13 cellular contexts compared by ENCODE assay signal in the genomic region with DNA sequence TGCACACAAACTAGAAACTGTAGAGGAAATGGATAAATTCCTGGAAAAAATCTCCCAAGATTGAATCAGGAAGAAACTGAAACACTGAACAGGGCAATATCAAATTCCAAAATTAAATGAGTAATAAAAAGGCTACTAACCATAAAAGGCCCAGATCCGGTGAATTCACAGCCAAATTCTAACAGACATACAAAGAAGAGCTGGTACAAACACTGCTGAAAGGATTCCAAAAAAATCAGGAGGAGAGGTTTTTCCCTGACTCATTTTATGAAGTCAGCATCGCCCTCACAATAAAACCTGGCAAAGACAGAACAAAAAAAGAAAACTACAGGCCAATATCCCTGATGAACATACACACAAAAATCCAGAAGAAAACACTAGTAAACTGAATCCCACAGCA.
DNase-seq lines count a peak whose midpoint lies in the region; TF ChIP-seq lines count a peak whose summit lies in the region.
"Had no signal": no experiment of that assay in that cellular context is flagged by ENCODE, and none has a peak within 500 bp of the region (broad histone marks: within the 10 kb centered on the region; RNA-seq: fewer than 3 reads in every experiment).

No MANE protein-coding gene starts in this region.

- 92% methylated on average over 2 of the region's 2 CpGs for whole genome bisulfite sequencing in mesenchymal stem cell

- no peaks in the 10 kb centered on the region for H3K27me3 ChIP-seq in mesenchymal stem cell (ENCODE audit: control insufficient read depth in 1 of 2, insufficient read depth in 1 of 2, low read length in 2 of 2)
- H3K27me3 ChIP-seq: pancreas had no signal

- H3K4me3 ChIP-seq in AG10803 (ENCODE audit: low read length) (peak overlapping the region; percentile 29), mesenchymal stem cell (ENCODE audit: insufficient read depth in 1 of 2, low read depth in 1 of 2, low read length in 2 of 2) (no peak overlapping the region)
- H3K4me3 ChIP-seq: pancreas had no signal

- no peak overlapping the region for H3K14ac ChIP-seq in mesenchymal stem cell (ENCODE audit: low read length in 2 of 2)

- H3K36me3 ChIP-seq in mesenchymal stem cell (ENCODE audit: control insufficient read depth in 1 of 2, insufficient read depth in 2 of 2, low read depth in 1 of 2, low read length in 2 of 2), result no peaks in the 10 kb centered on the region
- H3K36me3 ChIP-seq: pancreas had no signal

- no peak overlapping the region for H2BK5ac ChIP-seq in mesenchymal stem cell (ENCODE audit: low read depth, low read length, poor library complexity, severe bottlenecking)

- H3K9ac ChIP-seq in mesenchymal stem cell (ENCODE audit: low read length), result peak overlapping the region; percentile 71

- no peak overlapping the region for H3K18ac ChIP-seq in mesenchymal stem cell (ENCODE audit: low read depth in 1 of 2, low read length in 2 of 2)

- no peaks in the 10 kb centered on the region for H3K79me1 ChIP-seq in mesenchymal stem cell (replicated peaks; ENCODE audit: low read length, poor library complexity, severe bottlenecking)

- H2AK5ac ChIP-seq in mesenchymal stem cell (ENCODE audit: low read length, severe bottlenecking), result no peak overlapping the region

- H2BK15ac ChIP-seq in mesenchymal stem cell (ENCODE audit: low read depth, poor library complexity, severe bottlenecking), result no peak overlapping the region

- TF ChIP-seq CTCF in AG10803 (conservative IDR thresholded peaks at IDR 0.05; ENCODE audit: low read length), result no peak

- H3K4me1 ChIP-seq in mesenchymal stem cell (ENCODE audit: control insufficient read depth, insufficient read depth, low read depth, low read length), result no peaks in the 10 kb centered on the region
- H3K4me1 ChIP-seq: pancreas had no signal

- H3K27ac ChIP-seq in mesenchymal stem cell (ENCODE audit: low read length, poor library complexity, severe bottlenecking), result no peak overlapping the region
- H3K27ac ChIP-seq: pancreas had no signal

- H3K9me3 ChIP-seq in mesenchymal stem cell (ENCODE audit: control insufficient read depth, low read length), result peaks cover 9% of the 10 kb centered on the region
- H3K9me3 ChIP-seq: pancreas had no signal

- H3K23ac ChIP-seq in mesenchymal stem cell (ENCODE audit: low read length in 2 of 2), result no peak overlapping the region

- H2AFZ ChIP-seq in mesenchymal stem cell (ENCODE audit: low read depth, low read length), result no peak overlapping the region

- no peak overlapping the region for H3K4me2 ChIP-seq in mesenchymal stem cell (ENCODE audit: low read length, poor library complexity, severe bottlenecking)

- H3K4ac ChIP-seq in mesenchymal stem cell (ENCODE audit: low read depth in 1 of 2, low read length in 2 of 2), result no peak overlapping the region

- H4K8ac ChIP-seq in mesenchymal stem cell (ENCODE audit: low read length), result no peak overlapping the region

- no peak overlapping the region for H2BK120ac ChIP-seq in mesenchymal stem cell (ENCODE audit: low read depth, low read length)

- no peak overlapping the region for H2BK12ac ChIP-seq in mesenchymal stem cell (ENCODE audit: low read length in 2 of 2)

- H4K91ac ChIP-seq in mesenchymal stem cell (ENCODE audit: low read length), result no peak overlapping the region

- DNase-seq in AG10803 (ENCODE audit: low read depth) (peak; percentile 98), NCI-H446 treated with DMSO at 0.1 percent for 48 hours (lab: John Stamatoyannopoulos, UW) (peak; percentile 59), dedifferentiated amniotic fluid mesenchymal stem cell (ENCODE audit: extremely low spot score) (peak; percentile 88), mesenchymal stem cell (no peak), NCI-H774 (lab: John Stamatoyannopoulos, UW) (no peak)
- no peak for DNase-seq in activated CD4-positive, alpha-beta T cell treated with anti-CD3 and anti-CD28 coated beads for 48 hours
- no peak for DNase-seq in stimulated activated CD4-positive, alpha-beta T cell treated with anti-CD3 and anti-CD28 coated beads, Interleukin-12 subunit alpha, Interleukin-12 subunit beta, amount 100 ng/mL, for 4 hours
- no peak for DNase-seq in activated CD4-positive, CD25-positive, alpha-beta regulatory T cell (lab: John Stamatoyannopoulos, UW)
- DNase-seq: activated CD8-positive, alpha-beta memory T cell treated with anti-CD3 and anti-CD28 coated beads for 24 hours; central memory CD4-positive, alpha-beta T cell; KG1; NCI-H1694 treated with DMSO at 0.1 percent for 48 hours; pancreas had no signal

Comparison
In these comparisons a context has a peak if more than half of its experiments do, and no peak if none do; other contexts are left out.
1. DNase-seq: peak in AG10803 (single experiment), NCI-H446 treated with DMSO at 0.1 percent for 48 hours (single experiment) and dedifferentiated amniotic fluid mesenchymal stem cell (single experiment); none in mesenchymal stem cell (single experiment), activated CD4-positive, alpha-beta T cell treated with anti-CD3 and anti-CD28 coated beads for 48 hours (single experiment), stimulated activated CD4-positive, alpha-beta T cell treated with anti-CD3 and anti-CD28 coated beads, Interleukin-12 subunit alpha, Interleukin-12 subunit beta, amount 100 ng/mL, for 4 hours (single experiment), activated CD4-positive, CD25-positive, alpha-beta regulatory T cell (0 of 4) and NCI-H774 (single experiment).